Comparison of ENCODE assay signal across 12 cellular contexts in genomic region chr2:20796374-20796791, GRCh38. TPM values are rescaled to one million over a fixed set of nuclear protein-coding genes. Genes with fewer than 3 reads are reported as not detected.
DNase-seq lines count a peak whose midpoint lies in the region; ATAC-seq and TF ChIP-seq lines count a peak whose summit lies in the region.
"Had no signal": no experiment of that assay in that cellular context is flagged by ENCODE, and none has a peak within 500 bp of the region (broad histone marks: within the 10 kb centered on the region; RNA-seq: fewer than 3 reads in every experiment).

No MANE protein-coding gene starts in this region.

- TF ChIP-seq CTCF in MCF 10A (IDR thresholded peaks at IDR 0.05; ENCODE audit: unreplicated experiment) (no peak), breast epithelium (IDR thresholded peaks at IDR 0.05) (no peak), fibroblast of villous mesenchyme (IDR thresholded peaks at IDR 0.05; ENCODE audit: insufficient read depth, low read depth, low read length) (no peak), upper lobe of left lung (IDR thresholded peaks at IDR 0.05) (no peak), uterus (IDR thresholded peaks at IDR 0.05) (no peak)

- H3K27me3 ChIP-seq in breast epithelium: no peaks in the 10 kb centered on the region
- no peaks in the 10 kb centered on the region for H3K27me3 ChIP-seq in upper lobe of left lung
- H3K27me3 ChIP-seq in uterus: no peaks in the 10 kb centered on the region

- ATAC-seq in upper lobe of left lung (ENCODE audit: low FRiP score in 2 of 2) (peak; percentile 59 to 74), GM19328 (IDR thresholded peaks at IDR 0.05; ENCODE audit: unreplicated experiment) (no peak)

- POLR2A ChIA-PET in MCF 10A (lab: Yijun Ruan, JAX): interaction anchor here (0.7 to 3.2 kb wide), 4 partner anchors 9 to 556 kb away, joined by 3 to 17 read pairs (median 4); partner anchors contain the start of gene LDAH

- DNase-seq in MCF 10A (ENCODE audit: unreplicated experiment) (peak; percentile 92), breast epithelium (ENCODE audit: low spot score in 2 of 2) (no peak), NCI-H460 (ENCODE audit: extremely low read depth, low read depth) (peak; percentile 38), fibroblast of villous mesenchyme (ENCODE audit: low read depth) (peak; percentile 91), upper lobe of left lung (peak in 1 of 2 donors; percentile 58), mucosa of gallbladder (ENCODE audit: low spot score) (no peak), uterus (no peak)
- DNase-seq: 8988T; effector CD4-positive, alpha-beta T cell; NCI-H146; WERI-Rb-1 had no signal

- H3K9me3 ChIP-seq in breast epithelium (peaks cover 0 to 4% of the 10 kb centered on the region in 2 donors), upper lobe of left lung (no peaks in the 10 kb centered on the region), uterus (no peaks in the 10 kb centered on the region)

- H3K4me1 ChIP-seq in breast epithelium (no peaks in the 10 kb centered on the region), upper lobe of left lung (peaks cover 0 to 6% (median 0%) of the 10 kb centered on the region in 4 donors), uterus (no peaks in the 10 kb centered on the region)

- peaks cover 14% of the 10 kb centered on the region for H3K36me3 Mint-ChIP-seq in MCF 10A (ENCODE audit: insufficient read depth, unreplicated experiment)

- no peaks in the 10 kb centered on the region for H3K36me3 ChIP-seq in breast epithelium
- peaks cover 0 to 4% (median 0%) of the 10 kb centered on the region in 4 donors for H3K36me3 ChIP-seq in upper lobe of left lung
- no peaks in the 10 kb centered on the region for H3K36me3 ChIP-seq in uterus
- H3K36me3 ChIP-seq: WERI-Rb-1 had no signal

- H3K27ac ChIP-seq in breast epithelium (no peak overlapping the region), upper lobe of left lung (no peak overlapping the region), uterus (no peak overlapping the region)
- H3K27ac ChIP-seq: WERI-Rb-1 had no signal

- no TSS peak for BruUV-seq in MCF 10A (replicated peaks; lab: Mats Ljungman, UMichigan)

- peak overlapping the region; percentile 0 for H3K4me3 Mint-ChIP-seq in MCF 10A (ENCODE audit: unreplicated experiment)

- H3K4me3 ChIP-seq in breast epithelium (no peak overlapping the region), fibroblast of villous mesenchyme (ENCODE audit: low read depth, low read length) (no peak overlapping the region), upper lobe of left lung (no peak overlapping the region), uterus (no peak overlapping the region)

- CTCF ChIA-PET in MCF 10A (lab: Yijun Ruan, JAX): interaction anchor here (0.6 to 2.3 kb wide), 3 partner anchors 14 to 135 kb away, joined by 3 to 10 read pairs (median 9); no protein-coding TSS in a partner anchor

- WGBS in upper lobe of left lung, 2 donors: 40 to 67% methylated on average over 1 of the region's 1 CpG

- TF ChIP-seq EP300 in upper lobe of left lung (IDR thresholded peaks at IDR 0.05): peak in 1 of 4 donors; percentile 75

- TF ChIP-seq POLR2A in breast epithelium (IDR thresholded peaks at IDR 0.05) (no peak), upper lobe of left lung (IDR thresholded peaks at IDR 0.05) (no peak), uterus (IDR thresholded peaks at IDR 0.05) (no peak)

- no peaks in the 10 kb centered on the region for H3K27me3 Mint-ChIP-seq in MCF 10A (ENCODE audit: insufficient read depth, unreplicated experiment)

- H3K9me3 Mint-ChIP-seq in MCF 10A (ENCODE audit: unreplicated experiment): peaks cover 5% of the 10 kb centered on the region

- peak overlapping the region; percentile 14 for H3K27ac Mint-ChIP-seq in MCF 10A (ENCODE audit: low read depth, unreplicated experiment)

- H3K4me1 Mint-ChIP-seq in MCF 10A (ENCODE audit: insufficient read depth, unreplicated experiment): peaks cover 17% of the 10 kb centered on the region

- intact Hi-C loops in MCF 10A (cut with micrococcal nuclease) (no loop called here), breast epithelium (cut with DNase I; ENCODE audit: low total_unique reads) (no loop called here), uterus (cut with DNase I; ENCODE audit: low total_unique reads) (no loop called here)

RNA-seq across cellular contexts. Expression of gene LDAH, which starts 26.5 kb away (rescaled TPM):
- 16.8 and 17.0 TPM in 2 replicates for total RNA-seq in MCF 10A (2022)
- total RNA-seq in breast epithelium: 10 to 100 TPM; 12.3 to 17.0 (median 12.5) TPM
- total RNA-seq in NCI-H460 (2014; rRNA removed; shearing (Covaris generic)): 36.7 and 40.7 TPM in 2 replicates
- polyA plus RNA-seq in NCI-H460 (2014; cell fraction: nucleus; rRNA removed): 48.0 and 48.3 TPM in 2 replicates
- 11.0 and 25.0 TPM in 2 replicates for total RNA-seq in fibroblast of villous mesenchyme
- 10 to 100 TPM in 4 of 6 donors, 1 to 10 TPM in 2; 7.3 to 18.9 (median 13.0) TPM for total RNA-seq in upper lobe of left lung
- 19.3 TPM for total RNA-seq in mucosa of gallbladder
- 10 to 100 TPM in 3 of 4 donors, 1 to 10 TPM in 1; 9.7 to 62.4 (median 19.9) TPM for total RNA-seq in uterus

Comparison
In these comparisons a context has a peak if more than half of its experiments do, and no peak if none do; other contexts are left out.
1. DNase-seq: peak in MCF 10A (single experiment), NCI-H460 (single experiment) and fibroblast of villous mesenchyme (single experiment); none in breast epithelium (0 of 2), mucosa of gallbladder (single experiment) and uterus (0 of 2).